In genomic region chr6:73503027-73503772, GRCh38 we compare ENCODE assay signal across 15 cellular contexts. TPM values are rescaled to one million over a fixed set of nuclear protein-coding genes. Genes with fewer than 3 reads are reported as not detected.
DNase-seq lines count a peak whose midpoint lies in the region; ATAC-seq and TF ChIP-seq lines count a peak whose summit lies in the region.
"Had no signal": no experiment of that assay in that cellular context is flagged by ENCODE, and none has a peak within 500 bp of the region (broad histone marks: within the 10 kb centered on the region; RNA-seq: fewer than 3 reads in every experiment).

No MANE protein-coding gene starts in this region.

- no peak for ATAC-seq in activated CD8-positive, alpha-beta T cell treated with anti-CD3 and anti-CD28 coated beads for 36 hours
- ATAC-seq: A549, esophagus mucosa had no signal

- no peaks in the 10 kb centered on the region for H3K4me1 Mint-ChIP-seq in activated T-cell treated with anti-CD3 and anti-CD28 coated beads, Interleukin-2, amount 50 U/mL, for 24 hours (ENCODE audit: low read depth)
- H3K4me1 Mint-ChIP-seq in activated CD8-positive, alpha-beta T cell treated with anti-CD3 and anti-CD28 coated beads for 36 hours (ENCODE audit: low read depth) = no peaks in the 10 kb centered on the region
- H3K4me1 Mint-ChIP-seq in nephron progenitor cell = no peaks in the 10 kb centered on the region
- H3K4me1 Mint-ChIP-seq: brain had no signal

- no peaks in the 10 kb centered on the region for H3K27me3 Mint-ChIP-seq in activated T-cell treated with anti-CD3 and anti-CD28 coated beads, Interleukin-2, amount 50 U/mL, for 24 hours
- no peaks in the 10 kb centered on the region for H3K27me3 Mint-ChIP-seq in activated CD8-positive, alpha-beta T cell treated with anti-CD3 and anti-CD28 coated beads for 36 hours
- no peaks in the 10 kb centered on the region for H3K27me3 Mint-ChIP-seq in nephron progenitor cell (ENCODE audit: low read depth, poor library complexity)
- H3K27me3 Mint-ChIP-seq: brain had no signal

- DNase-seq in activated T-cell treated with anti-CD3 and anti-CD28 coated beads, Interleukin-2, amount 50 U/mL, for 24 hours = no peak
- DNase-seq in activated T-cell treated with anti-CD3 and anti-CD28 coated beads, Interleukin-2, amount 50 U/mL, for 1 hour = no peak
- DNase-seq in NOMO-1 (lab: John Stamatoyannopoulos, UW; ENCODE audit: unreplicated experiment in 2 of 2) (peak; percentile 8 to 74), nephron progenitor cell (no peak), GM13977 (ENCODE audit: low spot score) (no peak), NCI-H1930 (lab: John Stamatoyannopoulos, UW) (no peak), dedifferentiated amniotic fluid mesenchymal stem cell (ENCODE audit: extremely low spot score) (no peak)
- DNase-seq in activated CD8-positive, alpha-beta T cell treated with anti-CD3 and anti-CD28 coated beads for 36 hours = no peak
- DNase-seq: activated gamma-delta T cell treated with Interleukin-2 at 50 U/mL for 16 hours, NCI-H1694, NCI-H446 treated with DMSO at 0.1 percent for 48 hours had no signal

- POLR2A ChIA-PET in activated CD8-positive, alpha-beta T cell treated with anti-CD3 and anti-CD28 coated beads for 36 hours (lab: Charles Lee) = interaction anchor here (0.6 to 15.1 kb wide), 7 partner anchors 9 to 52 kb away, joined by 3 to 194 read pairs (median 4); partner anchors contain the start of gene CGAS

- H3K4me3 Mint-ChIP-seq in activated T-cell treated with anti-CD3 and anti-CD28 coated beads, Interleukin-2, amount 50 U/mL, for 24 hours = no peak overlapping the region
- no peak overlapping the region for H3K4me3 Mint-ChIP-seq in activated CD8-positive, alpha-beta T cell treated with anti-CD3 and anti-CD28 coated beads for 36 hours
- no peak overlapping the region for H3K4me3 Mint-ChIP-seq in nephron progenitor cell
- H3K4me3 Mint-ChIP-seq: brain had no signal

- CTCF ChIA-PET in activated CD8-positive, alpha-beta T cell treated with anti-CD3 and anti-CD28 coated beads for 36 hours (lab: Charles Lee) = no interaction called here

- TF ChIP-seq CTCF in activated CD8-positive, alpha-beta T cell treated with anti-CD3 and anti-CD28 coated beads for 36 hours (IDR thresholded peaks at IDR 0.05) = no peak
- TF ChIP-seq CTCF in nephron progenitor cell (IDR thresholded peaks at IDR 0.05) = no peak
- no peak for TF ChIP-seq CTCF in GM13977 (IDR thresholded peaks at IDR 0.05; ENCODE audit: extremely low read depth, insufficient read depth, missing control alignments)

- H3K9me3 Mint-ChIP-seq in activated T-cell treated with anti-CD3 and anti-CD28 coated beads, Interleukin-2, amount 50 U/mL, for 24 hours = no peaks in the 10 kb centered on the region
- no peaks in the 10 kb centered on the region for H3K9me3 Mint-ChIP-seq in activated CD8-positive, alpha-beta T cell treated with anti-CD3 and anti-CD28 coated beads for 36 hours
- no peaks in the 10 kb centered on the region for H3K9me3 Mint-ChIP-seq in nephron progenitor cell
- H3K9me3 Mint-ChIP-seq: brain had no signal

- intact Hi-C loops in activated CD8-positive, alpha-beta T cell treated with anti-CD3 and anti-CD28 coated beads for 36 hours (cut with micrococcal nuclease) = no loop called here

- H3K27ac Mint-ChIP-seq in activated T-cell treated with anti-CD3 and anti-CD28 coated beads, Interleukin-2, amount 50 U/mL, for 24 hours = peak overlapping the region; percentile 6
- H3K27ac Mint-ChIP-seq in activated CD8-positive, alpha-beta T cell treated with anti-CD3 and anti-CD28 coated beads for 36 hours = peak overlapping the region; percentile 3
- peak overlapping the region; percentile 47 for H3K27ac Mint-ChIP-seq in nephron progenitor cell

- H3K36me3 Mint-ChIP-seq in activated T-cell treated with anti-CD3 and anti-CD28 coated beads, Interleukin-2, amount 50 U/mL, for 24 hours (ENCODE audit: low read depth) = peaks cover 73% of the 10 kb centered on the region
- H3K36me3 Mint-ChIP-seq in activated CD8-positive, alpha-beta T cell treated with anti-CD3 and anti-CD28 coated beads for 36 hours (ENCODE audit: low read depth) = peaks cover 24% of the 10 kb centered on the region
- H3K36me3 Mint-ChIP-seq in nephron progenitor cell (ENCODE audit: low read depth) = peaks cover 29% of the 10 kb centered on the region

- in situ Hi-C loops in GM13977 (cut with MboI; ENCODE audit: low pct_unique_long_range_greater_than_20kb, low sequenced_read_pairs, unreplicated experiment) = no loop called here

RNA-seq across cellular contexts. Expression of gene EEF1A1, which starts 17.6 kb away (rescaled TPM):
- total RNA-seq in activated CD8-positive, alpha-beta T cell treated with anti-CD3 and anti-CD28 coated beads for 36 hours = over 10,000 TPM; 15,479 to 15,634 TPM

RNA-seq across cellular contexts. Expression of gene MTO1, which starts 41.7 kb away (rescaled TPM):
- 10 to 100 TPM; 42.1 to 43.2 TPM for total RNA-seq in activated CD8-positive, alpha-beta T cell treated with anti-CD3 and anti-CD28 coated beads for 36 hours

RNA-seq across cellular contexts. Expression of gene CGAS, which starts 51.1 kb away (rescaled TPM):
- total RNA-seq in activated CD8-positive, alpha-beta T cell treated with anti-CD3 and anti-CD28 coated beads for 36 hours = 10 to 100 TPM; 21.1 to 23.2 TPM
- total RNA-seq: SK-MEL-5 had no signal

Comparison
In these comparisons a context has a peak if more than half of its experiments do, and no peak if none do; other contexts are left out.
1. DNase-seq: peak in NOMO-1 (2 of 2); none in activated T-cell treated with anti-CD3 and anti-CD28 coated beads, Interleukin-2, amount 50 U/mL, for 24 hours (single experiment), activated T-cell treated with anti-CD3 and anti-CD28 coated beads, Interleukin-2, amount 50 U/mL, for 1 hour (single experiment), activated CD8-positive, alpha-beta T cell treated with anti-CD3 and anti-CD28 coated beads for 36 hours (single experiment), nephron progenitor cell (single experiment), GM13977 (single experiment), NCI-H1930 (0 of 2) and dedifferentiated amniotic fluid mesenchymal stem cell (single experiment).
2. Peak in every context shown above with its lines, with median percentiles within 50 percentile points of each other: H3K27ac Mint-ChIP-seq.